9 cellular contexts compared by ENCODE assay signal in genomic region chr15:75620776-75621536, GRCh38. TPM values are rescaled to one million over a fixed set of nuclear protein-coding genes. Genes with fewer than 3 reads are reported as not detected.
DNase-seq lines count a peak whose midpoint lies in the region; ATAC-seq and TF ChIP-seq lines count a peak whose summit lies in the region.
"Had no signal": no experiment of that assay in that cellular context is flagged by ENCODE, and none has a peak within 500 bp of the region (broad histone marks: within the 10 kb centered on the region; RNA-seq: fewer than 3 reads in every experiment).

No MANE protein-coding gene starts in this region.

- H3K27ac ChIP-seq in colonic mucosa, result peak overlapping the region; percentile 53
- no peak overlapping the region for H3K27ac ChIP-seq in endodermal cell (ENCODE audit: low read depth, low read length)

- no peaks in the 10 kb centered on the region for H3K4me1 Mint-ChIP-seq in endodermal cell

- H3K36me3 ChIP-seq in colonic mucosa (no peaks in the 10 kb centered on the region), mucosa of stomach (ENCODE audit: control insufficient read depth, insufficient read depth, low read length) (no peaks in the 10 kb centered on the region), endodermal cell (ENCODE audit: control insufficient read depth, insufficient read depth, low read length) (peaks cover 34% of the 10 kb centered on the region)

- no peaks in the 10 kb centered on the region for H3K9me3 Mint-ChIP-seq in endodermal cell

- no peak overlapping the region for H3K4me3 ChIP-seq in colonic mucosa
- no peak overlapping the region for H3K4me3 ChIP-seq in mucosa of stomach (ENCODE audit: low read length)
- H3K4me3 ChIP-seq in endodermal cell (ENCODE audit: low read length), result no peak overlapping the region
- H3K4me3 ChIP-seq: GM12878 had no signal

- H3K27me3 Mint-ChIP-seq in endodermal cell (ENCODE audit: insufficient read depth), result no peaks in the 10 kb centered on the region

- H3K9me3 ChIP-seq in colonic mucosa, result no peaks in the 10 kb centered on the region
- H3K9me3 ChIP-seq in mucosa of stomach (ENCODE audit: control insufficient read depth, low read length), result no peaks in the 10 kb centered on the region
- H3K9me3 ChIP-seq in endodermal cell (ENCODE audit: control insufficient read depth, low read length), result no peaks in the 10 kb centered on the region

- ATAC-seq in GM18861 (IDR thresholded peaks at IDR 0.05; ENCODE audit: unreplicated experiment), result no peak
- ATAC-seq: GM12878 had no signal

- POLR2A ChIA-PET in HEK293T (lab: Yijun Ruan, JAX), result interaction anchor here (1.1 to 1.7 kb wide), 4 partner anchors 19 to 169 kb away, joined by 3 to 7 read pairs (median 6); partner anchors contain the start of genes IMP3, SIN3A and SNX33

- TF ChIP-seq CTCF in colonic mucosa (IDR thresholded peaks at IDR 0.05) (no peak), endodermal cell (conservative IDR thresholded peaks at IDR 0.05) (no peak)

- H3K27ac Mint-ChIP-seq in endodermal cell, result no peak overlapping the region

- DNase-seq in AG08396 (ENCODE audit: low spot score) (peak; percentile 90), M059J (ENCODE audit: low read depth) (peak; percentile 72), colonic mucosa (peak; percentile 54), HEK293T (ENCODE audit: extremely low spot score) (no peak), endodermal cell (no peak), NCI-H2081 (lab: John Stamatoyannopoulos, UW) (no peak)

- H3K27me3 ChIP-seq in colonic mucosa, result no peaks in the 10 kb centered on the region
- no peaks in the 10 kb centered on the region for H3K27me3 ChIP-seq in mucosa of stomach (ENCODE audit: control insufficient read depth, insufficient read depth, low read length)
- H3K27me3 ChIP-seq in endodermal cell (ENCODE audit: control insufficient read depth, insufficient read depth, low read length, poor library complexity, severe bottlenecking), result no peaks in the 10 kb centered on the region

- intact Hi-C loops in colonic mucosa (cut with DNase I), result no loop called here

- CTCF ChIA-PET in HEK293T (lab: Yijun Ruan, JAX), result no interaction called here

- H3K36me3 Mint-ChIP-seq in endodermal cell (ENCODE audit: low read depth), result peaks cover 34% of the 10 kb centered on the region

- H3K4me1 ChIP-seq in colonic mucosa (no peaks in the 10 kb centered on the region), mucosa of stomach (ENCODE audit: control insufficient read depth, insufficient read depth, low read length) (peaks cover 14% of the 10 kb centered on the region), endodermal cell (ENCODE audit: control insufficient read depth, insufficient read depth, low read length) (no peaks in the 10 kb centered on the region)

- H3K9ac ChIP-seq in colonic mucosa (ENCODE audit: low read depth in 2 of 2, low read length in 2 of 2) (peak overlapping the region in 1 of 2 donors; percentile 67), mucosa of stomach (ENCODE audit: low read length) (peak overlapping the region; percentile 30), endodermal cell (ENCODE audit: extremely low read depth, low read length, poor library complexity, severe bottlenecking) (no peak overlapping the region)

- WGBS in endodermal cell (ENCODE audit: insufficient coverage in 1 of 2, insufficient read length in 1 of 2), 2 experiments, result 93 to 97% methylated on average over 7 to 9 of the region's 9 CpGs

- H3K4me3 Mint-ChIP-seq in endodermal cell, result no peak overlapping the region

TF ChIP-seq in HEK293T, 16 proteins besides CTCF, POLR2A, EP300 and RAD21:
- TF ChIP-seq LEF1 (IDR thresholded peaks at IDR 0.05; ENCODE audit: borderline replicate concordance) (no peak), TARDBP (IDR thresholded peaks at IDR 0.05) (no peak), FOXK2 (IDR thresholded peaks at IDR 0.05) (no peak)

RNA-seq across cellular contexts. Expression of gene SNUPN, which starts 4.6 kb away (rescaled TPM):
- total RNA-seq in M059J (2014; rRNA removed; shearing (Covaris generic)), result 26.6 and 32.1 TPM in 2 replicates
- 10 to 100 TPM; 19.1 to 20.7 TPM for total RNA-seq in colonic mucosa
- total RNA-seq in endodermal cell, result 10 to 100 TPM; 17.2 to 26.4 TPM
- polyA plus RNA-seq in endodermal cell (2013, experiment 1 of 2), result 20.7 TPM
- 16.8 TPM for polyA plus RNA-seq in endodermal cell (2013, experiment 2 of 2)

RNA-seq across cellular contexts. Expression of gene IMP3, which starts 19.1 kb away (rescaled TPM):
- total RNA-seq in M059J (2014; rRNA removed; shearing (Covaris generic)), result 93.7 and 148 TPM in 2 replicates
- 10 to 100 TPM; 55.3 to 94.6 TPM for total RNA-seq in colonic mucosa
- 10 to 100 TPM; 52.2 to 58.2 TPM for total RNA-seq in endodermal cell
- polyA plus RNA-seq in endodermal cell (2013, experiment 1 of 2), result 38.3 TPM
- polyA plus RNA-seq in endodermal cell (2013, experiment 2 of 2), result 34.4 TPM

RNA-seq across cellular contexts. Expression of gene SNX33, which starts 26.8 kb away (rescaled TPM):
- 8.2 and 10.6 TPM in 2 replicates for total RNA-seq in M059J (2014; rRNA removed; shearing (Covaris generic))
- total RNA-seq in colonic mucosa (10 to 100 TPM; 26.2 to 28.1 TPM), endodermal cell (10 to 100 TPM; 18.9 to 23.2 TPM)
- polyA plus RNA-seq in endodermal cell (2013, experiment 1 of 2), result 13.1 TPM
- polyA plus RNA-seq in endodermal cell (2013, experiment 2 of 2), result 14.2 TPM

RNA-seq across cellular contexts. Expression of gene PTPN9, which starts 41.8 kb away (rescaled TPM):
- total RNA-seq in M059J (2014; rRNA removed; shearing (Covaris generic)), result 9.9 and 19.2 TPM in 2 replicates
- 10 to 100 TPM; 31.1 to 32.3 TPM for total RNA-seq in colonic mucosa
- 10 to 100 TPM; 49.1 to 53.5 TPM for total RNA-seq in endodermal cell
- polyA plus RNA-seq in endodermal cell (2013, experiment 1 of 2), result 30.5 TPM
- polyA plus RNA-seq in endodermal cell (2013, experiment 2 of 2), result 29.3 TPM

Comparison
In these comparisons a context has a peak if more than half of its experiments do, and no peak if none do; other contexts are left out.
1. DNase-seq: peak in AG08396 (single experiment), M059J (single experiment) and colonic mucosa (single experiment); none in HEK293T (single experiment), endodermal cell (single experiment) and NCI-H2081 (0 of 2).